21 cellular contexts compared by ENCODE assay signal in genomic region chr3:37903320-37903719, GRCh38. TPM values are rescaled to one million over a fixed set of nuclear protein-coding genes. Genes with fewer than 3 reads are reported as not detected.
DNase-seq lines count a peak whose midpoint lies in the region; ATAC-seq, FAIRE-seq and TF ChIP-seq lines count a peak whose summit lies in the region.
"Had no signal": no experiment of that assay in that cellular context is flagged by ENCODE, and none has a peak within 500 bp of the region (broad histone marks: within the 10 kb centered on the region; RNA-seq: fewer than 3 reads in every experiment).

No MANE protein-coding gene starts in this region.

- H3K4me2 ChIP-seq in HepG2 (ENCODE audit: low read depth, low read length): peak overlapping the region; percentile 36
- H3K4me2 ChIP-seq: KMS-11 had no signal

- peaks cover 4% of the 10 kb centered on the region for H3K36me3 Mint-ChIP-seq in activated naive CD8-positive, alpha-beta T cell treated with anti-CD3 and anti-CD28 coated beads, Interleukin-2, amount 10 ng/mL, durations not matched to agents 7 days and 5 days
- no peaks in the 10 kb centered on the region for H3K36me3 Mint-ChIP-seq in activated naive CD8-positive, alpha-beta T cell treated with anti-CD3 and anti-CD28 coated beads, Interleukin-2, amount 50 U/mL, for 24 hours (ENCODE audit: low read depth)
- H3K36me3 Mint-ChIP-seq: CD8-positive, alpha-beta memory T cell had no signal

- H3K4me1 Mint-ChIP-seq in activated naive CD8-positive, alpha-beta T cell treated with anti-CD3 and anti-CD28 coated beads, Interleukin-2, amount 10 ng/mL, durations not matched to agents 7 days and 5 days: peaks cover 60% of the 10 kb centered on the region
- peaks cover 41% of the 10 kb centered on the region for H3K4me1 Mint-ChIP-seq in activated naive CD8-positive, alpha-beta T cell treated with anti-CD3 and anti-CD28 coated beads, Interleukin-2, amount 50 U/mL, for 24 hours

- 19% methylated on average over 2 of the region's 2 CpGs for WGBS in HepG2 (ENCODE audit: low lambda C conversion rate)

- H3K27me3 Mint-ChIP-seq in activated naive CD8-positive, alpha-beta T cell treated with anti-CD3 and anti-CD28 coated beads, Interleukin-2, amount 10 ng/mL, durations not matched to agents 7 days and 5 days: peaks cover 20% of the 10 kb centered on the region
- H3K27me3 Mint-ChIP-seq in activated naive CD8-positive, alpha-beta T cell treated with anti-CD3 and anti-CD28 coated beads, Interleukin-2, amount 50 U/mL, for 24 hours: peaks cover 9% of the 10 kb centered on the region

- H3K9me3 Mint-ChIP-seq in activated naive CD8-positive, alpha-beta T cell treated with anti-CD3 and anti-CD28 coated beads, Interleukin-2, amount 10 ng/mL, durations not matched to agents 7 days and 5 days: peaks cover 1% of the 10 kb centered on the region
- no peaks in the 10 kb centered on the region for H3K9me3 Mint-ChIP-seq in activated naive CD8-positive, alpha-beta T cell treated with anti-CD3 and anti-CD28 coated beads, Interleukin-2, amount 50 U/mL, for 24 hours
- H3K9me3 Mint-ChIP-seq: CD8-positive, alpha-beta memory T cell had no signal

- no peaks in the 10 kb centered on the region for H3K27me3 ChIP-seq in HepG2 (ENCODE audit: control insufficient read depth in 1 of 2, insufficient read depth in 2 of 2, low read length in 2 of 2)
- no peaks in the 10 kb centered on the region for H3K27me3 ChIP-seq in tibial artery
- H3K27me3 ChIP-seq: MG63, Peyer's patch had no signal

- no peak for TF ChIP-seq POLR2A in HepG2 (IDR thresholded peaks at IDR 0.05; ENCODE audit: insufficient read depth in 1 of 2, low read depth in 2 of 2, low read length in 2 of 2)

- POLR2A ChIA-PET in activated naive CD8-positive, alpha-beta T cell treated with anti-CD3 and anti-CD28 coated beads, Interleukin-2, amount 10 ng/mL, durations not matched to agents 7 days and 5 days (lab: Charles Lee): no interaction called here
- POLR2A ChIA-PET in HepG2 (lab: Yijun Ruan, JAX): interaction anchor here (1.7 to 6.9 kb wide), 4 partner anchors 11 to 62 kb away, joined by 5 to 72 read pairs (median 20); no protein-coding TSS in a partner anchor

- ATAC-seq in activated naive CD8-positive, alpha-beta T cell treated with anti-CD3 and anti-CD28 coated beads, Interleukin-2, amount 10 ng/mL, durations not matched to agents 7 days and 5 days (ENCODE audit: low read depth): no peak
- no peak for ATAC-seq in activated naive CD8-positive, alpha-beta T cell treated with anti-CD3 and anti-CD28 coated beads, Interleukin-2, amount 50 U/mL, for 24 hours
- no peak for ATAC-seq in HepG2
- ATAC-seq in HG03135 (IDR thresholded peaks at IDR 0.05; ENCODE audit: unreplicated experiment): no peak
- ATAC-seq in HG02642 (IDR thresholded peaks at IDR 0.05; ENCODE audit: poor library complexity, unreplicated experiment): no peak
- ATAC-seq: Right ventricle myocardium inferior had no signal

- CTCF ChIA-PET in HepG2 (lab: Yijun Ruan, JAX; ENCODE audit: low intra/inter-chr PET ratio, low total read pairs): no interaction called here

- no peak for DNase-seq in activated naive CD8-positive, alpha-beta T cell treated with anti-CD3 and anti-CD28 coated beads, Interleukin-2, amount 10 ng/mL, durations not matched to agents 7 days and 5 days
- no peak for DNase-seq in activated naive CD8-positive, alpha-beta T cell treated with anti-CD3 and anti-CD28 coated beads, Interleukin-2, amount 50 U/mL, for 24 hours
- DNase-seq in HepG2 (ENCODE audit: low spot score) (peak; percentile 72), tibial artery (no peak)
- DNase-seq: ACHN; C1 segment of cervical spinal cord; CD8-positive, alpha-beta memory T cell; DMS79; MG63; NCI-H1048; NCI-H1436; NCI-H2029; NCI-H2171; NCI-H446; Peyer's patch had no signal

- TF ChIP-seq CTCF in HepG2 (CRISPR knock-in tag; IDR thresholded peaks at IDR 0.05): no peak
- no peak for TF ChIP-seq CTCF in tibial artery (IDR thresholded peaks at IDR 0.05)

- H3K36me3 ChIP-seq in HepG2 (replicated peaks in 1 of 2; ENCODE audit: control insufficient read depth in 1 of 2, insufficient read depth in 2 of 2, low read length in 2 of 2) (peaks cover 7 to 19% of the 10 kb centered on the region in 2 experiments; a peak in 3 of 5 replicates), tibial artery (no peaks in the 10 kb centered on the region)
- H3K36me3 ChIP-seq: MG63, Peyer's patch had no signal

- H3K4me3 ChIP-seq in HepG2 (replicated peaks in 1 of 3; ENCODE audit: insufficient read depth in 1 of 3, low read depth in 2 of 3, low read length in 3 of 3) (no peak overlapping the region), tibial artery (no peak overlapping the region)
- H3K4me3 ChIP-seq: MG63, Peyer's patch had no signal

- H3K4me1 ChIP-seq in HepG2 (ENCODE audit: insufficient read depth, low read length) (peaks cover 77% of the 10 kb centered on the region), tibial artery (peaks cover 8 to 71% (median 45%) of the 10 kb centered on the region in 4 donors)

- H3K9ac ChIP-seq in HepG2 (ENCODE audit: insufficient read depth, low read depth, low read length): peak overlapping the region; percentile 13; the same call in 1 of the 2 replicates
- H3K9ac ChIP-seq: KMS-11 had no signal

- FAIRE-seq in HepG2 (lab: Jason Lieb, UNC): peak; percentile 64
- FAIRE-seq: H54 had no signal

- H3K4me3 Mint-ChIP-seq in activated naive CD8-positive, alpha-beta T cell treated with anti-CD3 and anti-CD28 coated beads, Interleukin-2, amount 10 ng/mL, durations not matched to agents 7 days and 5 days: peak overlapping the region; percentile 17
- no peak overlapping the region for H3K4me3 Mint-ChIP-seq in activated naive CD8-positive, alpha-beta T cell treated with anti-CD3 and anti-CD28 coated beads, Interleukin-2, amount 50 U/mL, for 24 hours
- H3K4me3 Mint-ChIP-seq: CD8-positive, alpha-beta memory T cell had no signal

- H3K27ac ChIP-seq in angular gyrus (ENCODE audit: low read depth, low read length) (peak overlapping the region; percentile 84), HepG2 (ENCODE audit: extremely low read length, insufficient read depth, low read length) (peak overlapping the region; percentile 88), tibial artery (peak overlapping the region; percentile 70 to 74)
- H3K27ac ChIP-seq: KMS-11, Peyer's patch had no signal

- no peak overlapping the region for H2AFZ ChIP-seq in HepG2 (ENCODE audit: low read length)

- H3K79me2 ChIP-seq in HepG2 (ENCODE audit: insufficient read depth, low read length): peaks cover 76% of the 10 kb centered on the region

- no peak overlapping the region for H3K27ac Mint-ChIP-seq in activated naive CD8-positive, alpha-beta T cell treated with anti-CD3 and anti-CD28 coated beads, Interleukin-2, amount 10 ng/mL, durations not matched to agents 7 days and 5 days
- no peak overlapping the region for H3K27ac Mint-ChIP-seq in activated naive CD8-positive, alpha-beta T cell treated with anti-CD3 and anti-CD28 coated beads, Interleukin-2, amount 50 U/mL, for 24 hours
- H3K27ac Mint-ChIP-seq: CD8-positive, alpha-beta memory T cell had no signal

- no peak for TF ChIP-seq RAD21 in HepG2 (CRISPR knock-in tag; IDR thresholded peaks at IDR 0.05)

- no peaks in the 10 kb centered on the region for H3K9me3 ChIP-seq in HepG2 (ENCODE audit: low read length)
- H3K9me3 ChIP-seq in tibial artery: no peaks in the 10 kb centered on the region
- H3K9me3 ChIP-seq: MG63, Peyer's patch had no signal

- in situ Hi-C loops in HepG2 (cut with HindIII; ENCODE audit: extremely low pct_ligation_motif_present, low pct_unique_long_range_greater_than_20kb): no loop called here

- no peaks in the 10 kb centered on the region for H4K20me1 ChIP-seq in HepG2 (ENCODE audit: insufficient read depth, low read length)

- no TSS peak for BruUV-seq in HepG2 (replicated peaks; lab: Mats Ljungman, UMichigan)

- peak in 1 of 2 experiments; percentile 69; a peak in 2 of 4 replicates for TF ChIP-seq EP300 in HepG2 (IDR thresholded peaks at IDR 0.05; ENCODE audit: low read depth in 2 of 2, low read length in 2 of 2)
- TF ChIP-seq EP300 in HepG2 (CRISPR knock-in tag; IDR thresholded peaks at IDR 0.05; ENCODE audit: borderline replicate concordance): peak; percentile 55; the same call in 1 of the 2 replicates

- intact Hi-C loops in HepG2 (cut with micrococcal nuclease; ENCODE audit: unreplicated experiment): no loop called here
- intact Hi-C loops in tibial artery (cut with DNase I; ENCODE audit: low total_unique reads): no loop called here

TF ChIP-seq in HepG2, 621 proteins besides CTCF, POLR2A, EP300 and RAD21 (continues in another document):
- TF ChIP-seq SPEN (CRISPR knock-in tag; IDR thresholded peaks at IDR 0.05; ENCODE audit: low read depth): no peak
- TF ChIP-seq MED13 (CRISPR knock-in tag; IDR thresholded peaks at IDR 0.05): 0 out of 2 replicates have a peak, but pooled peaks have one; percentile 41
- TF ChIP-seq MXD4 (CRISPR knock-in tag; IDR thresholded peaks at IDR 0.05): no peak

RNA-seq across cellular contexts. Expression of gene CTDSPL, which starts 41.6 kb away (rescaled TPM):
- total RNA-seq in activated naive CD8-positive, alpha-beta T cell treated with anti-CD3 and anti-CD28 coated beads, Interleukin-2, amount 10 ng/mL, durations not matched to agents 7 days and 5 days: 1 to 10 TPM; 1.3 to 2.1 TPM
- total RNA-seq in HepG2 (2016; rRNA removed; fragmentation: Illumina TruSeq; extraction: Trizol): 25.0 and 26.1 TPM in 2 replicates
- 24.7 and 25.0 TPM in 2 replicates for total RNA-seq in HepG2 (2016; cell fraction: cytosol; rRNA removed; fragmentation: Illumina TruSeq; extraction: Trizol; ENCODE audit: low read depth)
- 25.6 and 26.1 TPM in 2 replicates for total RNA-seq in HepG2 (2016; cell fraction: insoluble cytoplasmic fraction; rRNA removed; fragmentation: Illumina TruSeq; extraction: Trizol)
- total RNA-seq in HepG2 (2016; cell fraction: membrane; rRNA removed; fragmentation: Illumina TruSeq; extraction: Trizol): 46.3 and 52.2 TPM in 2 replicates
- total RNA-seq in HepG2 (2016; cell fraction: nucleus; rRNA removed; fragmentation: Illumina TruSeq; extraction: Trizol): 16.9 and 19.3 TPM in 2 replicates
- 95.3 and 142 TPM in 2 replicates for polyA plus RNA-seq in HepG2 (2011; rRNA removed)
- polyA plus RNA-seq in HepG2 (2011; cell fraction: cytosol; rRNA removed): 86.6 and 103 TPM in 2 replicates
- polyA plus RNA-seq in HepG2 (2011; cell fraction: nucleus; rRNA removed): 70.8 and 101 TPM in 2 replicates
- 66.4 and 82.0 TPM in 2 replicates for polyA plus RNA-seq in HepG2 (2012)
- polyA plus RNA-seq in HepG2 (2016; cell fraction: cytosol; fragmentation: Illumina TruSeq; extraction: Trizol; ENCODE audit: low read depth): 38.5 and 43.8 TPM in 2 replicates
- 24.8 and 29.3 TPM in 2 replicates for polyA plus RNA-seq in HepG2 (2016; cell fraction: insoluble cytoplasmic fraction; fragmentation: Illumina TruSeq; extraction: Trizol; ENCODE audit: low read depth)
- 47.5 and 48.6 TPM in 2 replicates for polyA plus RNA-seq in HepG2 (2016; cell fraction: membrane; fragmentation: Illumina TruSeq; extraction: Trizol; ENCODE audit: low read depth)
- polyA plus RNA-seq in HepG2 (2016; cell fraction: nucleus; fragmentation: Illumina TruSeq; extraction: Trizol; ENCODE audit: insufficient read depth, low read depth): 19.3 and 20.6 TPM in 2 replicates
- polyA minus RNA-seq in HepG2 (2011; rRNA and poly(A)+ RNA removed; ENCODE audit: low replicate concordance): 46.8 and 257 TPM in 2 replicates
- 69.6 and 74.0 TPM in 2 replicates for polyA minus RNA-seq in HepG2 (2011; cell fraction: cytosol; rRNA and poly(A)+ RNA removed)
- polyA minus RNA-seq in HepG2 (2011; cell fraction: nucleus; rRNA and poly(A)+ RNA removed): 65.3 and 65.5 TPM in 2 replicates
- polyA plus RNA-seq: CD8-positive, alpha-beta memory T cell had no signal
